8 cellular contexts compared by ENCODE assay signal in genomic region chr13:21175656-21176194, GRCh38. TPM values are rescaled to one million over a fixed set of nuclear protein-coding genes. Genes with fewer than 3 reads are reported as not detected.
DNase-seq lines count a peak whose midpoint lies in the region; ATAC-seq and TF ChIP-seq lines count a peak whose summit lies in the region.

No MANE protein-coding gene starts in this region.

- ATAC-seq in Right ventricle myocardium inferior: no peak

- POLR2A ChIA-PET in activated CD4-positive, alpha-beta memory T cell treated with anti-CD3 and anti-CD28 coated beads for 36 hours (lab: Charles Lee): interaction anchor here (0.6 to 2.2 kb wide), 10 partner anchors 10 to 649 kb away, joined by 3 to 10 read pairs (median 4); partner anchors contain the start of genes MICU2, XPO4 and ZDHHC20

- 1 to 3% (median 2%) methylated on average over 11 of the region's 11 CpGs for WGBS in stomach, 5 donors

- H3K9me3 Mint-ChIP-seq in activated CD4-positive, alpha-beta memory T cell treated with anti-CD3 and anti-CD28 coated beads for 36 hours: no peaks in the 10 kb centered on the region

- no peak for TF ChIP-seq POLR2A in stomach (IDR thresholded peaks at IDR 0.05)

- H3K27ac ChIP-seq in left ventricle myocardium inferior (replicated peaks) (peak overlapping the region; percentile 99), stomach (peak overlapping the region; percentile 90 to 100 (median 98)), caudate nucleus (ENCODE audit: low read depth, low read length) (no peak overlapping the region)

- TF ChIP-seq EP300 in stomach (IDR thresholded peaks at IDR 0.05): no peak

- H3K4me3 Mint-ChIP-seq in activated CD4-positive, alpha-beta memory T cell treated with anti-CD3 and anti-CD28 coated beads for 36 hours: peak overlapping the region; percentile 99

- H3K27me3 Mint-ChIP-seq in activated CD4-positive, alpha-beta memory T cell treated with anti-CD3 and anti-CD28 coated beads for 36 hours: no peaks in the 10 kb centered on the region

- intact Hi-C loops in left ventricle myocardium inferior (cut with micrococcal nuclease) (no loop called here), Right ventricle myocardium inferior (cut with DNase I) (loop anchor here (5.0 kb wide), 2 partner anchors 233 to 302 kb away; no protein-coding TSS in a partner anchor), stomach (cut with DNase I; ENCODE audit: low total_unique reads) (no loop called here)
- intact Hi-C loops in activated CD4-positive, alpha-beta memory T cell treated with anti-CD3 and anti-CD28 coated beads for 36 hours (cut with micrococcal nuclease): loop anchor here (1.0 to 10.0 kb wide), 5 partner anchors 123 to 497 kb away; partner anchors contain the start of genes EEF1AKMT1, FGF9 and XPO4

- H3K27ac Mint-ChIP-seq in activated CD4-positive, alpha-beta memory T cell treated with anti-CD3 and anti-CD28 coated beads for 36 hours: peak overlapping the region; percentile 96

- TF ChIP-seq CTCF in left ventricle myocardium inferior (IDR thresholded peaks at IDR 0.05; ENCODE audit: borderline replicate concordance) (no peak), stomach (IDR thresholded peaks at IDR 0.05) (no peak)

- CTCF ChIA-PET in activated CD4-positive, alpha-beta memory T cell treated with anti-CD3 and anti-CD28 coated beads for 36 hours (lab: Charles Lee): interaction anchor here (0.7 to 3.4 kb wide), 6 partner anchors 26 to 472 kb away, joined by 3 to 17 read pairs (median 7); partner anchors contain the start of gene IL17D

- H3K4me1 Mint-ChIP-seq in activated CD4-positive, alpha-beta memory T cell treated with anti-CD3 and anti-CD28 coated beads for 36 hours (ENCODE audit: low read depth): peaks cover 18% of the 10 kb centered on the region

- H3K27me3 ChIP-seq in left ventricle myocardium inferior (ENCODE audit: low read depth) (no peaks in the 10 kb centered on the region), stomach (no peaks in the 10 kb centered on the region)

- H3K36me3 ChIP-seq in left ventricle myocardium inferior (no peaks in the 10 kb centered on the region), stomach (peaks cover 0 to 9% (median 0%) of the 10 kb centered on the region in 4 donors)

- peaks cover 22% of the 10 kb centered on the region for H3K36me3 Mint-ChIP-seq in activated CD4-positive, alpha-beta memory T cell treated with anti-CD3 and anti-CD28 coated beads for 36 hours

- H3K4me1 ChIP-seq in left ventricle myocardium inferior (peaks cover 28% of the 10 kb centered on the region), stomach (peaks cover 13 to 34% (median 21%) of the 10 kb centered on the region in 4 donors)

- DNase-seq in left ventricle myocardium inferior (no peak), Right ventricle myocardium inferior (ENCODE audit: missing footprints) (no peak), stomach (no peak), caudate nucleus (lab: John Stamatoyannopoulos, UW) (no peak), GDM1 (lab: John Stamatoyannopoulos, UW) (no peak)
- DNase-seq in activated CD4-positive, alpha-beta memory T cell treated with anti-CD3 and anti-CD28 coated beads for 36 hours: no peak
- DNase-seq in stimulated activated CD4-positive, alpha-beta T cell treated with anti-CD3 and anti-CD28 coated beads, Interleukin-2, amount 100 ng/mL, for 48 hours: no peak

- peak overlapping the region; percentile 99 for H3K4me3 ChIP-seq in left ventricle myocardium inferior
- H3K4me3 ChIP-seq in iPS-11a (ENCODE audit: low read depth, low read length): peak overlapping the region; percentile 60
- H3K4me3 ChIP-seq in stomach: peak overlapping the region; percentile 65 to 98 (median 92)

- H3K9me3 ChIP-seq in left ventricle myocardium inferior (replicated peaks): no peaks in the 10 kb centered on the region
- no peaks in the 10 kb centered on the region for H3K9me3 ChIP-seq in stomach

RNA-seq across cellular contexts. Expression of gene SKA3, which starts 0.6 kb away (rescaled TPM):
- total RNA-seq in left ventricle myocardium inferior (0.60 TPM), Right ventricle myocardium inferior (0.38 TPM), stomach (1 to 10 TPM in 4 of 5 donors, not detected in 1; 1.4 to 3.0 (median 2.5) TPM)
- 10 to 100 TPM; 34.0 to 36.2 TPM for total RNA-seq in activated CD4-positive, alpha-beta memory T cell treated with anti-CD3 and anti-CD28 coated beads for 36 hours
- polyA plus RNA-seq in stomach: 1 to 10 TPM in 2 of 3 donors, under 1 TPM in 1; 0.76 to 3.1 (median 2.7) TPM

RNA-seq across cellular contexts. Expression of gene MRPL57, which starts 0.7 kb away (rescaled TPM):
- 24.6 TPM for total RNA-seq in left ventricle myocardium inferior
- 22.3 TPM for total RNA-seq in Right ventricle myocardium inferior
- 10 to 100 TPM; 20.8 to 23.1 TPM for total RNA-seq in activated CD4-positive, alpha-beta memory T cell treated with anti-CD3 and anti-CD28 coated beads for 36 hours
- 10 to 100 TPM; 13.8 to 83.0 (median 19.8) TPM for total RNA-seq in stomach
- polyA plus RNA-seq in stomach: 10 to 100 TPM; 29.1 to 34.5 (median 30.9) TPM

RNA-seq across cellular contexts. Expression of gene SAP18, which starts 35.8 kb away (rescaled TPM):
- total RNA-seq in left ventricle myocardium inferior (281 TPM), Right ventricle myocardium inferior (277 TPM), stomach (10 to 100 TPM; 20.3 to 60.8 (median 37.9) TPM)
- 100 to 1,000 TPM; 225 to 243 TPM for total RNA-seq in activated CD4-positive, alpha-beta memory T cell treated with anti-CD3 and anti-CD28 coated beads for 36 hours
- polyA plus RNA-seq in stomach: 100 to 1,000 TPM in 1 of 3 donors, 10 to 100 TPM in 2; 70.2 to 113 (median 88.0) TPM

Comparison
In these comparisons a context has a peak if more than half of its experiments do, and no peak if none do; other contexts are left out.
1. intact Hi-C loops: an anchor here in Right ventricle myocardium inferior (5.0 kb wide) and activated CD4-positive, alpha-beta memory T cell treated with anti-CD3 and anti-CD28 coated beads for 36 hours (1.0 to 10.0 kb wide); none called in left ventricle myocardium inferior and stomach.
2. RNA of gene SKA3, which starts 0.6 kb away (total RNA-seq): 34.0 to 36.2 TPM in activated CD4-positive, alpha-beta memory T cell treated with anti-CD3 and anti-CD28 coated beads for 36 hours; 1.4 to 3.0 TPM in stomach, 0.60 TPM in left ventricle myocardium inferior (single experiment) and 0.38 TPM in Right ventricle myocardium inferior (single experiment); every median in the first group is over 4 times any median in the second.
3. Peak in every context shown above with its lines, with median percentiles within 50 percentile points of each other: H3K4me3 ChIP-seq.